In genomic region chr12:64273527-64274403, GRCh38 we compare ENCODE assay signal across 8 cellular contexts. TPM values are rescaled to one million over a fixed set of nuclear protein-coding genes. Genes with fewer than 3 reads are reported as not detected.
A peak's percentile ranks its signal among the peaks of the same experiment; 100 is the strongest.
DNase-seq lines count a peak whose midpoint lies in the region; ATAC-seq lines count a peak whose summit lies in the region.

No MANE protein-coding gene starts in this region.

- H3K36me3 Mint-ChIP-seq in activated naive CD4-positive, alpha-beta T cell treated with anti-CD3 and anti-CD28 coated beads, Interleukin-2, amount 10 ng/mL, durations not matched to agents 7 days and 5 days, result no peaks in the 10 kb centered on the region

- no peaks in the 10 kb centered on the region for H3K27me3 Mint-ChIP-seq in activated naive CD4-positive, alpha-beta T cell treated with anti-CD3 and anti-CD28 coated beads, Interleukin-2, amount 10 ng/mL, durations not matched to agents 7 days and 5 days

- peak; percentile 46 for DNase-seq in activated naive CD4-positive, alpha-beta T cell treated with anti-CD3 and anti-CD28 coated beads, Interleukin-2, amount 10 ng/mL, durations not matched to agents 7 days and 5 days
- no peak for DNase-seq in activated naive CD4-positive, alpha-beta T cell (lab: John Stamatoyannopoulos, UW)
- peak; percentile 16 for DNase-seq in NOMO-1 treated with dmso at 0.1 percent for 144 hours (lab: John Stamatoyannopoulos, UW; ENCODE audit: unreplicated experiment)
- DNase-seq in stimulated activated naive CD8-positive, alpha-beta T cell treated with anti-CD3 and anti-CD28 coated beads, Interleukin-15, Interleukin-2, amounts not matched to agents 100 U/mL and 50 U/mL, for 24 hours, result peak; percentile 6

- no peak overlapping the region for H3K27ac Mint-ChIP-seq in activated naive CD4-positive, alpha-beta T cell treated with anti-CD3 and anti-CD28 coated beads, Interleukin-2, amount 10 ng/mL, durations not matched to agents 7 days and 5 days

- peak; percentile 70 for ATAC-seq in HG02610 (IDR thresholded peaks at IDR 0.05; ENCODE audit: unreplicated experiment)
- ATAC-seq in esophagus mucosa, result peak; percentile 66
- ATAC-seq in stimulated activated naive CD8-positive, alpha-beta T cell treated with anti-CD3 and anti-CD28 coated beads, Interleukin-15, Interleukin-2, amounts not matched to agents 100 U/mL and 50 U/mL, for 24 hours, result peak; percentile 40
- ATAC-seq in GM21737 (IDR thresholded peaks at IDR 0.05; ENCODE audit: unreplicated experiment), result no peak
- ATAC-seq in HG03139 (IDR thresholded peaks at IDR 0.05; ENCODE audit: unreplicated experiment), result no peak

- no peak overlapping the region for H3K4me3 Mint-ChIP-seq in activated naive CD4-positive, alpha-beta T cell treated with anti-CD3 and anti-CD28 coated beads, Interleukin-2, amount 10 ng/mL, durations not matched to agents 7 days and 5 days

- H3K4me1 Mint-ChIP-seq in activated naive CD4-positive, alpha-beta T cell treated with anti-CD3 and anti-CD28 coated beads, Interleukin-2, amount 10 ng/mL, durations not matched to agents 7 days and 5 days, result no peaks in the 10 kb centered on the region

- CTCF ChIA-PET in activated naive CD4-positive, alpha-beta T cell treated with anti-CD3 and anti-CD28 coated beads, Interleukin-2, amount 10 ng/mL, durations not matched to agents 7 days and 5 days (lab: Charles Lee), result no interaction called here

- H3K9me3 Mint-ChIP-seq in activated naive CD4-positive, alpha-beta T cell treated with anti-CD3 and anti-CD28 coated beads, Interleukin-2, amount 10 ng/mL, durations not matched to agents 7 days and 5 days, result no peaks in the 10 kb centered on the region

RNA-seq across cellular contexts. Expression of gene KICS2, which starts 51.7 kb away (rescaled TPM):
- total RNA-seq in esophagus mucosa, result 8.2 TPM

Comparison
In these comparisons a context has a peak if more than half of its experiments do, and no peak if none do; other contexts are left out.
1. DNase-seq: peak in activated naive CD4-positive, alpha-beta T cell treated with anti-CD3 and anti-CD28 coated beads, Interleukin-2, amount 10 ng/mL, durations not matched to agents 7 days and 5 days (single experiment), NOMO-1 treated with dmso at 0.1 percent for 144 hours (single experiment) and stimulated activated naive CD8-positive, alpha-beta T cell treated with anti-CD3 and anti-CD28 coated beads, Interleukin-15, Interleukin-2, amounts not matched to agents 100 U/mL and 50 U/mL, for 24 hours (single experiment); none in activated naive CD4-positive, alpha-beta T cell (0 of 4).
2. ATAC-seq: peak in HG02610 (single experiment), esophagus mucosa (single experiment) and stimulated activated naive CD8-positive, alpha-beta T cell treated with anti-CD3 and anti-CD28 coated beads, Interleukin-15, Interleukin-2, amounts not matched to agents 100 U/mL and 50 U/mL, for 24 hours (single experiment); none in GM21737 (single experiment) and HG03139 (single experiment).